ENCODE assay signal across 8 cellular contexts in the genomic region with DNA sequence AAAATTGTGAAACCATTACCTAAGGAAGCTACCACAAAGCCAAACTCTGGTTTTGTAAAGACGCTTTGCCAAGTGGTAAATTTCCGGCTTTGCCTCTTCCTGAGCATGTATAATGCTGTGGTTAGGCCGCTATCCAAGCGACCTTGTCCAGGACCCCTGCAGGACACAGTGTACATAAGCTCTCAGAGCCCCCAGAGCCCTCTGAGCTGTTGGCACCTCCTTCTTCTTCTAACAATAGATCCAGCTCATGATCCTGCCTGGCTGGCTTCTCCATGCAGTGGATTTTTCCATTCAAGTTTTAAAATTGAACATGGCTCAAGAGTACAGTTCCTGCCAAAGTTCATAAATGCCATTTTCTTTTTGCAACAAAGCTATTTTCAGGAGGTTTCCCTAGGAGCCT.
DNase-seq lines count a peak whose midpoint lies in the region; ATAC-seq and TF ChIP-seq lines count a peak whose summit lies in the region.

No MANE protein-coding gene starts in this region.

- H3K27ac ChIP-seq in lung (ENCODE audit: low read depth in 1 of 2, low read length in 1 of 2) (peak overlapping the region; percentile 51 to 78), tibial nerve (peak overlapping the region in 3 of 4 donors; percentile 16 to 71 (median 70))

- TF ChIP-seq POLR2A in NB4 (IDR thresholded peaks at IDR 0.05; ENCODE audit: extremely low read depth, insufficient read length): no peak
- no peak for TF ChIP-seq POLR2A in tibial nerve (IDR thresholded peaks at IDR 0.05)

- H3K9me3 ChIP-seq in lung (ENCODE audit: control insufficient read depth in 2 of 2, insufficient read depth in 1 of 2, low read length in 1 of 2) (no peaks in the 10 kb centered on the region), tibial nerve (no peaks in the 10 kb centered on the region)

- TF ChIP-seq CTCF in NB4 (IDR thresholded peaks at IDR 0.05; ENCODE audit: low read depth, low read length): no peak
- TF ChIP-seq CTCF in lung (IDR thresholded peaks at IDR 0.05; ENCODE audit: control extremely low read depth, extremely low read depth): no peak
- no peak for TF ChIP-seq CTCF in tibial nerve (IDR thresholded peaks at IDR 0.05)

- H3K4me1 ChIP-seq in lung (ENCODE audit: control insufficient read depth in 2 of 2, insufficient read depth in 2 of 2, low read length in 2 of 2): peaks cover 0 to 9% of the 10 kb centered on the region in 2 donors
- peaks cover 0 to 20% (median 7%) of the 10 kb centered on the region in 4 donors for H3K4me1 ChIP-seq in tibial nerve

- H3K36me3 ChIP-seq in lung (ENCODE audit: control insufficient read depth in 2 of 2, insufficient read depth in 2 of 2, low read length in 2 of 2) (no peaks in the 10 kb centered on the region), tibial nerve (no peaks in the 10 kb centered on the region)

- DNase-seq in NB4 (ENCODE audit: low read depth) (peak; percentile 37), cerebellum (ENCODE audit: low spot score) (peak; percentile 27), lung (ENCODE audit: low spot score) (peak; percentile 39), tibial nerve (ENCODE audit: low spot score in 2 of 2) (peak in 1 of 2 donors; percentile 32), NCI-H1694 treated with DMSO at 0.1 percent for 48 hours (lab: John Stamatoyannopoulos, UW) (no peak), foreskin melanocyte (no peak)

- no peaks in the 10 kb centered on the region for H3K27me3 ChIP-seq in lung (ENCODE audit: control insufficient read depth, insufficient read depth)
- no peaks in the 10 kb centered on the region for H3K27me3 ChIP-seq in tibial nerve

- TF ChIP-seq EP300 in tibial nerve (IDR thresholded peaks at IDR 0.05): no peak

- WGBS in lung, 2 donors: 12 to 19% methylated on average over 4 of the region's 4 CpGs
- 15 to 31% methylated on average over 4 of the region's 4 CpGs for WGBS in tibial nerve, 2 donors

- ATAC-seq in lung (ENCODE audit: insufficient read depth, low FRiP score) (peak; percentile 14), HG02870 (IDR thresholded peaks at IDR 0.05; ENCODE audit: unreplicated experiment) (no peak), HG02852 (IDR thresholded peaks at IDR 0.05; ENCODE audit: unreplicated experiment) (no peak)

- H3K4me3 ChIP-seq in NB4 (ENCODE audit: low read depth, low read length): no peak overlapping the region
- H3K4me3 ChIP-seq in lung: no peak overlapping the region
- no peak overlapping the region for H3K4me3 ChIP-seq in tibial nerve

Comparison
In these comparisons a context has a peak if more than half of its experiments do, and no peak if none do; other contexts are left out.
1. DNase-seq: peak in NB4 (single experiment), cerebellum (single experiment) and lung (single experiment); none in NCI-H1694 treated with DMSO at 0.1 percent for 48 hours (single experiment) and foreskin melanocyte (single experiment).